In the genomic region with DNA sequence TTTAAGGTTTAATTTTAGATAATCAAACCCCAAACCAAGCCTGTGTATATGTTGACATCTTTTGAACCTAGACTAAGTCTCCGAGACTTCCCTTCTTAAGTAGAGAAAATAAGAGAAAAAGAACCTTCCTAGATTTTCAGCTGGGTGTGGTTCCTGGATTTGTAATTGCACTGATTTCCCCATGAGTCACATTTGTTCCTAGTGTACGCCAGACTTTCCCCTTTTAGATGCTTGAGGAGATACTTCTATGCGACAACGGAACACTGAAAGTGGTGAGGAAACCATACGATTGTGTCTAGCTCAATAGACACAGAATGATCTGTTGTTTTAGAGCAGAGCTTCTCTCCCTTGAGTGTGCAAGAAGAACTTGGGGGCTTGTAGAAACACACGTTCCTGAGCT, we compare ENCODE assay signal across 16 cellular contexts.
DNase-seq lines count a peak whose midpoint lies in the region; ATAC-seq, FAIRE-seq and TF ChIP-seq lines count a peak whose summit lies in the region.
"Had no signal": no experiment of that assay in that cellular context is flagged by ENCODE, and none has a peak within 500 bp of the region (broad histone marks: within the 10 kb centered on the region; RNA-seq: fewer than 3 reads in every experiment).

No MANE protein-coding gene starts in this region.

- 69 to 73% methylated on average over 6 of the region's 6 CpGs for WGBS in pancreas, 2 donors

- H3K36me3 ChIP-seq in ascending aorta (no peaks in the 10 kb centered on the region), pancreas (no peaks in the 10 kb centered on the region)
- H3K36me3 ChIP-seq: WERI-Rb-1 had no signal

- H3K36me3 Mint-ChIP-seq in CD4-positive, alpha-beta T cell (ENCODE audit: low read depth): no peaks in the 10 kb centered on the region
- no peaks in the 10 kb centered on the region for H3K36me3 Mint-ChIP-seq in T-helper 2 cell treated with Interferon-gamma antibody and Interleukin-4, amounts not matched to agents 5 μg/mL and 100 μg/mL, for 36 hours (ENCODE audit: low read depth)
- H3K36me3 Mint-ChIP-seq: mesothelial cell of epicardium; stimulated activated naive B cell treated with anti-CD40 and anti-IgM and Interleukin-4, amounts not matched to agents 10 μg/mL and 1 μg/mL and 100 μg/mL, for 72 hours had no signal

- no peaks in the 10 kb centered on the region for H3K4me1 Mint-ChIP-seq in CD4-positive, alpha-beta T cell (ENCODE audit: low read depth)
- no peaks in the 10 kb centered on the region for H3K4me1 Mint-ChIP-seq in T-helper 2 cell treated with Interferon-gamma antibody and Interleukin-4, amounts not matched to agents 5 μg/mL and 100 μg/mL, for 36 hours (ENCODE audit: low read depth)

- H3K9me3 ChIP-seq in ascending aorta: no peaks in the 10 kb centered on the region
- H3K9me3 ChIP-seq in pancreas: no peaks in the 10 kb centered on the region
- H3K9me3 ChIP-seq in CD4-positive, alpha-beta T cell (ENCODE audit: control insufficient read depth, low read length): no peaks in the 10 kb centered on the region

- H3K27ac ChIP-seq in ascending aorta: peak overlapping the region; percentile 44 to 61
- H3K27ac ChIP-seq in pancreas: no peak overlapping the region
- no peak overlapping the region for H3K27ac ChIP-seq in CD4-positive, alpha-beta T cell (ENCODE audit: low read depth, low read length)
- H3K27ac ChIP-seq: WERI-Rb-1 had no signal

- no peak overlapping the region for H3K27ac Mint-ChIP-seq in CD4-positive, alpha-beta T cell
- H3K27ac Mint-ChIP-seq in T-helper 2 cell treated with Interferon-gamma antibody and Interleukin-4, amounts not matched to agents 5 μg/mL and 100 μg/mL, for 36 hours: no peak overlapping the region
- H3K27ac Mint-ChIP-seq: mesothelial cell of epicardium; stimulated activated naive B cell treated with anti-CD40 and anti-IgM and Interleukin-4, amounts not matched to agents 10 μg/mL and 1 μg/mL and 100 μg/mL, for 72 hours had no signal

- no peak overlapping the region for H3K4me3 ChIP-seq in ascending aorta
- no peak overlapping the region for H3K4me3 ChIP-seq in fibroblast of villous mesenchyme (ENCODE audit: low read depth, low read length)
- H3K4me3 ChIP-seq in pancreas: no peak overlapping the region

- H3K27me3 ChIP-seq in ascending aorta (no peaks in the 10 kb centered on the region), pancreas (peaks cover 0 to 7% (median 0%) of the 10 kb centered on the region in 4 donors)
- H3K27me3 ChIP-seq in CD4-positive, alpha-beta T cell (ENCODE audit: control insufficient read depth, insufficient read depth, low read length): no peaks in the 10 kb centered on the region

- ATAC-seq in pancreas (no peak), GM18907 (IDR thresholded peaks at IDR 0.05; ENCODE audit: unreplicated experiment) (no peak)
- no peak for ATAC-seq in CD4-positive, alpha-beta T cell (ENCODE audit: poor library complexity)
- ATAC-seq: HepG2; stimulated activated naive B cell treated with anti-CD40 and anti-IgM and Interleukin-4, amounts not matched to agents 10 μg/mL and 1 μg/mL and 100 μg/mL, for 72 hours had no signal

- TF ChIP-seq CTCF in ascending aorta (IDR thresholded peaks at IDR 0.05) (no peak), fibroblast of villous mesenchyme (IDR thresholded peaks at IDR 0.05; ENCODE audit: insufficient read depth, low read depth, low read length) (no peak), pancreas (IDR thresholded peaks at IDR 0.05) (no peak)
- TF ChIP-seq CTCF in CD4-positive, alpha-beta T cell (IDR thresholded peaks at IDR 0.05): no peak

- peak; percentile 78 for FAIRE-seq in pancreas (lab: Jason Lieb, UNC)
- FAIRE-seq: HepG2, small intestine had no signal

- POLR2A ChIA-PET in CD4-positive, alpha-beta T cell (lab: Charles Lee): no interaction called here

- H3K4me3 Mint-ChIP-seq in CD4-positive, alpha-beta T cell: no peak overlapping the region
- H3K4me3 Mint-ChIP-seq in T-helper 2 cell treated with Interferon-gamma antibody and Interleukin-4, amounts not matched to agents 5 μg/mL and 100 μg/mL, for 36 hours: no peak overlapping the region
- H3K4me3 Mint-ChIP-seq: mesothelial cell of epicardium; stimulated activated naive B cell treated with anti-CD40 and anti-IgM and Interleukin-4, amounts not matched to agents 10 μg/mL and 1 μg/mL and 100 μg/mL, for 72 hours had no signal

- peak; percentile 33 for DNase-seq in AG08395 (ENCODE audit: low spot score)
- DNase-seq in ascending aorta (ENCODE audit: low spot score in 2 of 2): no peak
- DNase-seq in fibroblast of villous mesenchyme (ENCODE audit: low read depth): peak; percentile 27
- DNase-seq in pancreas: no peak
- no peak for DNase-seq in NCI-H526 treated with DMSO at 0.1 percent for 48 hours (lab: John Stamatoyannopoulos, UW)
- no peak for DNase-seq in CD4-positive, alpha-beta T cell
- no peak for DNase-seq in T-helper 2 cell treated with Interferon-gamma antibody and Interleukin-4, amounts not matched to agents 5 μg/mL and 100 μg/mL, for 36 hours (ENCODE audit: low spot score)
- DNase-seq: activated effector memory CD4-positive, alpha-beta T cell treated with Interleukin-2 at 50 U/mL for 16 hours; MV-4-11; small intestine; stimulated activated naive B cell treated with anti-CD40 and anti-IgM and Interleukin-4, amounts not matched to agents 10 μg/mL and 1 μg/mL and 100 μg/mL, for 72 hours; SW 1271; WERI-Rb-1 had no signal

- H3K9me3 Mint-ChIP-seq in CD4-positive, alpha-beta T cell: no peaks in the 10 kb centered on the region
- H3K9me3 Mint-ChIP-seq in T-helper 2 cell treated with Interferon-gamma antibody and Interleukin-4, amounts not matched to agents 5 μg/mL and 100 μg/mL, for 36 hours: no peaks in the 10 kb centered on the region

- intact Hi-C loops in ascending aorta (cut with DNase I): loop anchor here (2.0 to 10.0 kb wide), 5 partner anchors 57 to 375 kb away; a partner anchor contains a TSS
- intact Hi-C loops in pancreas (cut with DNase I): no loop called here
- intact Hi-C loops in CD4-positive, alpha-beta T cell (cut with DNase I, micrococcal nuclease): no loop called here

- H3K4me1 ChIP-seq in ascending aorta (peaks cover 0 to 21% of the 10 kb centered on the region in 2 donors), pancreas (no peaks in the 10 kb centered on the region)

- CTCF ChIA-PET in CD4-positive, alpha-beta T cell (lab: Charles Lee): no interaction called here

- peaks cover 5% of the 10 kb centered on the region for H3K27me3 Mint-ChIP-seq in CD4-positive, alpha-beta T cell
- no peaks in the 10 kb centered on the region for H3K27me3 Mint-ChIP-seq in T-helper 2 cell treated with Interferon-gamma antibody and Interleukin-4, amounts not matched to agents 5 μg/mL and 100 μg/mL, for 36 hours (ENCODE audit: low read depth)

Comparison
In these comparisons a context has a peak if more than half of its experiments do, and no peak if none do; other contexts are left out.
1. DNase-seq: peak in AG08395 (single experiment) and fibroblast of villous mesenchyme (single experiment); none in ascending aorta (0 of 2), pancreas (0 of 6), NCI-H526 treated with DMSO at 0.1 percent for 48 hours (single experiment), CD4-positive, alpha-beta T cell (0 of 10) and T-helper 2 cell treated with Interferon-gamma antibody and Interleukin-4, amounts not matched to agents 5 μg/mL and 100 μg/mL, for 36 hours (single experiment).
2. H3K27ac ChIP-seq: peak in ascending aorta (2 of 2); none in pancreas (0 of 4) and CD4-positive, alpha-beta T cell (single experiment).